1 cellular context compared by ENCODE assay signal in genomic region chr18:4917509-4917908, GRCh38.
A peak's percentile ranks its signal among the peaks of the same experiment; 100 is the strongest.
TF ChIP-seq lines count a peak whose summit lies in the region.

No MANE protein-coding gene starts in this region.

TF ChIP-seq in H1, 55 proteins besides CTCF, POLR2A, EP300 and RAD21:
- 0 out of 2 replicates have a peak, but pooled peaks have one; percentile 14 for TF ChIP-seq TBP (IDR thresholded peaks at IDR 0.05; ENCODE audit: low read depth, low read length)
